ENCODE assay signal across 8 cellular contexts in genomic region chr11:133934599-133935550, GRCh38. TPM values are rescaled to one million over a fixed set of nuclear protein-coding genes. Genes with fewer than 3 reads are reported as not detected.
DNase-seq lines count a peak whose midpoint lies in the region; ATAC-seq and TF ChIP-seq lines count a peak whose summit lies in the region.

No MANE protein-coding gene starts in this region.

- H3K4me3 Mint-ChIP-seq in endodermal cell: no peak overlapping the region
- peak overlapping the region; percentile 10 for H3K4me3 Mint-ChIP-seq in neural crest cell

- peak overlapping the region; percentile 59 for H3K27ac ChIP-seq in endodermal cell (ENCODE audit: low read depth, low read length)

- H3K9me3 Mint-ChIP-seq in endodermal cell: peaks cover 2% of the 10 kb centered on the region
- peaks cover 3% of the 10 kb centered on the region for H3K9me3 Mint-ChIP-seq in neural crest cell

- peaks cover 13% of the 10 kb centered on the region for H3K36me3 Mint-ChIP-seq in endodermal cell (ENCODE audit: low read depth)
- H3K36me3 Mint-ChIP-seq in neural crest cell (ENCODE audit: low read depth): peaks cover 5% of the 10 kb centered on the region

- no peak overlapping the region for H3K9ac ChIP-seq in endodermal cell (ENCODE audit: extremely low read depth, low read length, poor library complexity, severe bottlenecking)

- H3K4me1 ChIP-seq in endodermal cell (ENCODE audit: control insufficient read depth, insufficient read depth, low read length): no peaks in the 10 kb centered on the region

- DNase-seq in ELR (ENCODE audit: low read depth) (peak; percentile 54), NCI-H226 (peak; percentile 86), endodermal cell (peak; percentile 66), neural crest cell (ENCODE audit: low read depth, low spot score) (peak; percentile 50), CD1c-positive myeloid dendritic cell (ENCODE audit: extremely low spot score) (no peak), GF-D8 (lab: John Stamatoyannopoulos, UW) (no peak)

- H3K27me3 Mint-ChIP-seq in endodermal cell (ENCODE audit: insufficient read depth): no peaks in the 10 kb centered on the region
- H3K27me3 Mint-ChIP-seq in neural crest cell (ENCODE audit: low read depth): no peaks in the 10 kb centered on the region

- no peaks in the 10 kb centered on the region for H3K9me3 ChIP-seq in endodermal cell (ENCODE audit: control insufficient read depth, low read length)

- TF ChIP-seq CTCF in endodermal cell (conservative IDR thresholded peaks at IDR 0.05) (no peak), neural crest cell (conservative IDR thresholded peaks at IDR 0.05) (no peak)

- no peaks in the 10 kb centered on the region for H3K36me3 ChIP-seq in endodermal cell (ENCODE audit: control insufficient read depth, insufficient read depth, low read length)

- H3K4me1 Mint-ChIP-seq in endodermal cell: no peaks in the 10 kb centered on the region
- H3K4me1 Mint-ChIP-seq in neural crest cell: peaks cover 17% of the 10 kb centered on the region

- H3K27ac Mint-ChIP-seq in endodermal cell (no peak overlapping the region), neural crest cell (ENCODE audit: unreplicated experiment) (peak overlapping the region; percentile 57)

- ATAC-seq in HG03432 (IDR thresholded peaks at IDR 0.05; ENCODE audit: unreplicated experiment) (no peak), HG03159 (IDR thresholded peaks at IDR 0.05; ENCODE audit: unreplicated experiment) (no peak)

- H3K27me3 ChIP-seq in endodermal cell (ENCODE audit: control insufficient read depth, insufficient read depth, low read length, poor library complexity, severe bottlenecking): no peaks in the 10 kb centered on the region

- WGBS in endodermal cell (ENCODE audit: insufficient coverage in 1 of 2, insufficient read length in 1 of 2), 2 experiments: 89 to 90% methylated on average over 23 to 33 of the region's 33 CpGs

- no peak overlapping the region for H3K4me3 ChIP-seq in endodermal cell (ENCODE audit: low read length)

RNA-seq across cellular contexts. Expression of gene IGSF9B, which starts 21.9 kb away (rescaled TPM):
- total RNA-seq in endodermal cell (10 to 100 TPM; 14.1 to 23.0 TPM), neural crest cell (10.4 and 12.9 TPM in 2 replicates)
- polyA plus RNA-seq in endodermal cell (2013, experiment 1 of 2): 11.0 TPM
- polyA plus RNA-seq in endodermal cell (2013, experiment 2 of 2): 11.9 TPM

Comparison
In these comparisons a context has a peak if more than half of its experiments do, and no peak if none do; other contexts are left out.
1. DNase-seq: peak in ELR (single experiment), NCI-H226 (single experiment), endodermal cell (single experiment) and neural crest cell (single experiment); none in CD1c-positive myeloid dendritic cell (single experiment) and GF-D8 (single experiment).